Comparison of ENCODE assay signal across 1 cellular context in the genomic region with DNA sequence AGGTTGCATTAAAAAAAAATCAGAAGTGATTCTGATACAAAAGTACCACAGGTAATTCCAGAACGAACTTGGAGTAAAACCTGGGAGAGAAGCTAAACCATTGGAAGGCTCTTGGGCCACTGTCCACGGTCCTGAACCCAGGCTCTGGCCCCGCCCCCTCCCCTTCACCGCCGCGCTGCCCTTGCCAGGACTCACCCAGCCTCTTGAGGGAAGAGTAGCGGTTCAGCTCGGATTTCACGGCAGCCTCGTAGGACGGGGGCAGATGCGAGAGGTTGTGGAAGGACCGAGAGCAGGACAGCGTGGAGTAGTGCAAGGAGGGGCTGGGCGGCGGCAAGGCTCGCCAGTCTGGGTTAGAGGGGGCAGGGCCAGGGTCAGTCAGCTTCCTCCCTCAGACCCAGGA.
TF ChIP-seq lines count a peak whose summit lies in the region.

No MANE protein-coding gene starts in this region.

TF ChIP-seq in HepG2, 621 proteins besides CTCF, POLR2A, EP300 and RAD21 (continued from another document and continues in another):
- TF ChIP-seq, protein P1, sequence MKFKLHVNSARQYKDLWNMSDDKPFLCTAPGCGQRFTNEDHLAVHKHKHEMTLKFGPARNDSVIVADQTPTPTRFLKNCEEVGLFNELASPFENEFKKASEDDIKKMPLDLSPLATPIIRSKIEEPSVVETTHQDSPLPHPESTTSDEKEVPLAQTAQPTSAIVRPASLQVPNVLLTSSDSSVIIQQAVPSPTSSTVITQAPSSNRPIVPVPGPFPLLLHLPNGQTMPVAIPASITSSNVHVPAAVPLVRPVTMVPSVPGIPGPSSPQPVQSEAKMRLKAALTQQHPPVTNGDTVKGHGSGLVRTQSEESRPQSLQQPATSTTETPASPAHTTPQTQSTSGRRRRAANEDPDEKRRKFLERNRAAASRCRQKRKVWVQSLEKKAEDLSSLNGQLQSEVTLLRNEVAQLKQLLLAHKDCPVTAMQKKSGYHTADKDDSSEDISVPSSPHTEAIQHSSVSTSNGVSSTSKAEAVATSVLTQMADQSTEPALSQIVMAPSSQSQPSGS (CRISPR knock-in tag; IDR thresholded peaks at IDR 0.05) = peak; percentile 45; the same call in 1 of the 2 replicates
- TF ChIP-seq, protein P2, sequence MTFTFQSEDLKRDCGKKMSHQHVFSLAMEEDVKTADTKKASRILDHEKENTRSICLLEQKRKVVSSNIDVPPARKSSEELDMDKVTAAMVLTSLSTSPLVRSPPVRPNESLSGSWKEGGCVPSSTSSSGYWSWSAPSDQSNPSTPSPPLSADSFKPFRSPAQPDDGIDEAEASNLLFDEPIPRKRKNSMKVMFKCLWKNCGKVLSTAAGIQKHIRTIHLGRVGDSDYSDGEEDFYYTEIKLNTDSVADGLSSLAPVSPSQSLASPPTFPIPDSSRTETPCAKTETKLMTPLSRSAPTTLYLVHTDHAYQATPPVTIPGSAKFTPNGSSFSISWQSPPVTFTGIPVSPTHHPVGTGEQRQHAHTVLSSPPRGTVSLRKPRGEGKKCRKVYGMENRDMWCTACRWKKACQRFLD (CRISPR knock-in tag; IDR thresholded peaks at IDR 0.05; ENCODE audit: borderline replicate concordance) = no peak
- TF ChIP-seq ZNF569 (CRISPR knock-in tag; IDR thresholded peaks at IDR 0.05; ENCODE audit: borderline replicate concordance) (no peak), ZNF33B (CRISPR knock-in tag; IDR thresholded peaks at IDR 0.05) (no peak), ZNF143 (CRISPR knock-in tag; IDR thresholded peaks at IDR 0.05) (no peak), MIER3 (CRISPR knock-in tag; IDR thresholded peaks at IDR 0.05; ENCODE audit: borderline replicate concordance) (peak; percentile 58; the same call in 1 of the 2 replicates), SCMH1 (CRISPR knock-in tag; IDR thresholded peaks at IDR 0.05; ENCODE audit: borderline replicate concordance) (no peak), ZNF34 (CRISPR knock-in tag; IDR thresholded peaks at IDR 0.05; ENCODE audit: borderline replicate concordance) (no peak), SRSF4 (IDR thresholded peaks at IDR 0.05; ENCODE audit: low read depth, low read length, poor library complexity, severe bottlenecking) (no peak), ERF (CRISPR knock-in tag; IDR thresholded peaks at IDR 0.05) (peak; percentile 80), NCOR1 (IDR thresholded peaks at IDR 0.05; ENCODE audit: borderline replicate concordance, low read length) (no peak), ATF7 (IDR thresholded peaks at IDR 0.05) (no peak), ATF7 (CRISPR knock-in tag; IDR thresholded peaks at IDR 0.05) (no peak), SRSF9 (IDR thresholded peaks at IDR 0.05; ENCODE audit: borderline replicate concordance, insufficient read depth, low read depth, low read length, poor library complexity, severe bottlenecking) (no peak), HMG20A (CRISPR knock-in tag; IDR thresholded peaks at IDR 0.05; ENCODE audit: borderline replicate concordance) (no peak), NR1H2 (CRISPR knock-in tag; IDR thresholded peaks at IDR 0.05; ENCODE audit: borderline replicate concordance, low read depth) (no peak; the same call in 1 of the 2 replicates), ZNF460 (CRISPR knock-in tag; IDR thresholded peaks at IDR 0.05; ENCODE audit: borderline replicate concordance) (no peak), HDAC2 (CRISPR knock-in tag; IDR thresholded peaks at IDR 0.05) (peak; percentile 61; the same call in 1 of the 2 replicates), ZBTB20 (CRISPR knock-in tag; IDR thresholded peaks at IDR 0.05; ENCODE audit: borderline replicate concordance, low read depth) (peak; percentile 39; the same call in 1 of the 2 replicates), ZBTB3 (CRISPR knock-in tag; IDR thresholded peaks at IDR 0.05; ENCODE audit: borderline replicate concordance, low read depth) (no peak), GATAD1 (CRISPR knock-in tag; IDR thresholded peaks at IDR 0.05) (peak; percentile 52; the same call in 1 of the 2 replicates), ZNF644 (CRISPR knock-in tag; IDR thresholded peaks at IDR 0.05; ENCODE audit: low read depth) (peak; percentile 78), KDM4B (CRISPR knock-in tag; IDR thresholded peaks at IDR 0.05) (no peak), MLLT10 (CRISPR knock-in tag; IDR thresholded peaks at IDR 0.05) (no peak), CBX2 (IDR thresholded peaks at IDR 0.05; ENCODE audit: low read depth, low read length) (no peak), CBX2 (CRISPR knock-in tag; IDR thresholded peaks at IDR 0.05; ENCODE audit: low read depth) (no peak), TBX3 (IDR thresholded peaks at IDR 0.05; ENCODE audit: borderline replicate concordance) (no peak), ZSCAN9 (CRISPR knock-in tag; IDR thresholded peaks at IDR 0.05; ENCODE audit: borderline replicate concordance) (peak; percentile 95), ZNF572 (CRISPR knock-in tag; IDR thresholded peaks at IDR 0.05) (no peak), ZNF775 (CRISPR knock-in tag; IDR thresholded peaks at IDR 0.05; ENCODE audit: borderline replicate concordance) (no peak), ATRX (CRISPR knock-in tag; IDR thresholded peaks at IDR 0.05; ENCODE audit: borderline replicate concordance) (no peak), ZNF432 (CRISPR knock-in tag; IDR thresholded peaks at IDR 0.05; ENCODE audit: borderline replicate concordance) (no peak), ZNF737 (CRISPR knock-in tag; IDR thresholded peaks at IDR 0.05; ENCODE audit: borderline replicate concordance) (no peak), NFKB2 (CRISPR knock-in tag; IDR thresholded peaks at IDR 0.05; ENCODE audit: borderline replicate concordance) (peak; percentile 84)
- TF ChIP-seq, protein P3, sequence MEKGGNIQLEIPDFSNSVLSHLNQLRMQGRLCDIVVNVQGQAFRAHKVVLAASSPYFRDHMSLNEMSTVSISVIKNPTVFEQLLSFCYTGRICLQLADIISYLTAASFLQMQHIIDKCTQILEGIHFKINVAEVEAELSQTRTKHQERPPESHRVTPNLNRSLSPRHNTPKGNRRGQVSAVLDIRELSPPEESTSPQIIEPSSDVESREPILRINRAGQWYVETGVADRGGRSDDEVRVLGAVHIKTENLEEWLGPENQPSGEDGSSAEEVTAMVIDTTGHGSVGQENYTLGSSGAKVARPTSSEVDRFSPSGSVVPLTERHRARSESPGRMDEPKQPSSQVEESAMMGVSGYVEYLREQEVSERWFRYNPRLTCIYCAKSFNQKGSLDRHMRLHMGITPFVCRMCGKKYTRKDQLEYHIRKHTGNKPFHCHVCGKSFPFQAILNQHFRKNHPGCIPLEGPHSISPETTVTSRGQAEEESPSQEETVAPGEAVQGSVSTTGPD (CRISPR knock-in tag; IDR thresholded peaks at IDR 0.05) = no peak
- TF ChIP-seq, protein P4, sequence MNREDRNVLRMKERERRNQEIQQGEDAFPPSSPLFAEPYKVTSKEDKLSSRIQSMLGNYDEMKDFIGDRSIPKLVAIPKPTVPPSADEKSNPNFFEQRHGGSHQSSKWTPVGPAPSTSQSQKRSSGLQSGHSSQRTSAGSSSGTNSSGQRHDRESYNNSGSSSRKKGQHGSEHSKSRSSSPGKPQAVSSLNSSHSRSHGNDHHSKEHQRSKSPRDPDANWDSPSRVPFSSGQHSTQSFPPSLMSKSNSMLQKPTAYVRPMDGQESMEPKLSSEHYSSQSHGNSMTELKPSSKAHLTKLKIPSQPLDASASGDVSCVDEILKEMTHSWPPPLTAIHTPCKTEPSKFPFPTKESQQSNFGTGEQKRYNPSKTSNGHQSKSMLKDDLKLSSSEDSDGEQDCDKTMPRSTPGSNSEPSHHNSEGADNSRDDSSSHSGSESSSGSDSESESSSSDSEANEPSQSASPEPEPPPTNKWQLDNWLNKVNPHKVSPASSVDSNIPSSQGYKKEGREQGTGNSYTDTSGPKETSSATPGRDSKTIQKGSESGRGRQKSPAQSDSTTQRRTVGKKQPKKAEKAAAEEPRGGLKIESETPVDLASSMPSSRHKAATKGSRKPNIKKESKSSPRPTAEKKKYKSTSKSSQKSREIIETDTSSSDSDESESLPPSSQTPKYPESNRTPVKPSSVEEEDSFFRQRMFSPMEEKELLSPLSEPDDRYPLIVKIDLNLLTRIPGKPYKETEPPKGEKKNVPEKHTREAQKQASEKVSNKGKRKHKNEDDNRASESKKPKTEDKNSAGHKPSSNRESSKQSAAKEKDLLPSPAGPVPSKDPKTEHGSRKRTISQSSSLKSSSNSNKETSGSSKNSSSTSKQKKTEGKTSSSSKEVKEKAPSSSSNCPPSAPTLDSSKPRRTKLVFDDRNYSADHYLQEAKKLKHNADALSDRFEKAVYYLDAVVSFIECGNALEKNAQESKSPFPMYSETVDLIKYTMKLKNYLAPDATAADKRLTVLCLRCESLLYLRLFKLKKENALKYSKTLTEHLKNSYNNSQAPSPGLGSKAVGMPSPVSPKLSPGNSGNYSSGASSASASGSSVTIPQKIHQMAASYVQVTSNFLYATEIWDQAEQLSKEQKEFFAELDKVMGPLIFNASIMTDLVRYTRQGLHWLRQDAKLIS (CRISPR knock-in tag; IDR thresholded peaks at IDR 0.05) = no peak
- TF ChIP-seq, protein P5, sequence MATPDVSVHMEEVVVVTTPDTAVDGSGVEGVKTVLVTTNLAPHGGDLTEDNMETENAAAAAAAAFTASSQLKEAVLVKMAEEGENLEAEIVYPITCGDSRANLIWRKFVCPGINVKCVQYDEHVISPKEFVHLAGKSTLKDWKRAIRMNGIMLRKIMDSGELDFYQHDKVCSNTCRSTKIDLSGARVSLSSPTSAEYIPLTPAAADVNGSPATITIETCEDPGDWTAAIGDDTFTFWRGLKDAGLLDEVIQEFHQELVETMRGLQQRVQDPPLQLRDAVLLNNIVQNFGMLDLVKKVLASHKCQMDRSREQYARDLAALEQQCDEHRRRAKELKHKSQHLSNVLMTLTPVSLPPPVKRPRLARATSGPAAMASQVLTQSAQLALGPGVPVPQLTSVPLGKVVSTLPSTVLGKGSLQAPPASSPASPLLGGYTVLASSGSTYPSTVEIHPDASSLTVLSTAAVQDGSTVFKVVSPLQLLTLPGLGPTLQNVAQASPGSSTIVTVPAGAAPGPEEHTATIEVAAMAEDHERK (CRISPR knock-in tag; IDR thresholded peaks at IDR 0.05; ENCODE audit: low read depth) = no peak
- TF ChIP-seq, protein P6, sequence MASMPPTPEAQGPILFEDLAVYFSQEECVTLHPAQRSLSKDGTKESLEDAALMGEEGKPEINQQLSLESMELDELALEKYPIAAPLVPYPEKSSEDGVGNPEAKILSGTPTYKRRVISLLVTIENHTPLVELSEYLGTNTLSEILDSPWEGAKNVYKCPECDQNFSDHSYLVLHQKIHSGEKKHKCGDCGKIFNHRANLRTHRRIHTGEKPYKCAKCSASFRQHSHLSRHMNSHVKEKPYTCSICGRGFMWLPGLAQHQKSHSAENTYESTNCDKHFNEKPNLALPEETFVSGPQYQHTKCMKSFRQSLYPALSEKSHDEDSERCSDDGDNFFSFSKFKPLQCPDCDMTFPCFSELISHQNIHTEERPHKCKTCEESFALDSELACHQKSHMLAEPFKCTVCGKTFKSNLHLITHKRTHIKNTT (CRISPR knock-in tag; IDR thresholded peaks at IDR 0.05) = no peak
- TF ChIP-seq, protein P7, sequence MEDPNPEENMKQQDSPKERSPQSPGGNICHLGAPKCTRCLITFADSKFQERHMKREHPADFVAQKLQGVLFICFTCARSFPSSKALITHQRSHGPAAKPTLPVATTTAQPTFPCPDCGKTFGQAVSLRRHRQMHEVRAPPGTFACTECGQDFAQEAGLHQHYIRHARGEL (CRISPR knock-in tag; IDR thresholded peaks at IDR 0.05) = no peak
- TF ChIP-seq, protein P8, sequence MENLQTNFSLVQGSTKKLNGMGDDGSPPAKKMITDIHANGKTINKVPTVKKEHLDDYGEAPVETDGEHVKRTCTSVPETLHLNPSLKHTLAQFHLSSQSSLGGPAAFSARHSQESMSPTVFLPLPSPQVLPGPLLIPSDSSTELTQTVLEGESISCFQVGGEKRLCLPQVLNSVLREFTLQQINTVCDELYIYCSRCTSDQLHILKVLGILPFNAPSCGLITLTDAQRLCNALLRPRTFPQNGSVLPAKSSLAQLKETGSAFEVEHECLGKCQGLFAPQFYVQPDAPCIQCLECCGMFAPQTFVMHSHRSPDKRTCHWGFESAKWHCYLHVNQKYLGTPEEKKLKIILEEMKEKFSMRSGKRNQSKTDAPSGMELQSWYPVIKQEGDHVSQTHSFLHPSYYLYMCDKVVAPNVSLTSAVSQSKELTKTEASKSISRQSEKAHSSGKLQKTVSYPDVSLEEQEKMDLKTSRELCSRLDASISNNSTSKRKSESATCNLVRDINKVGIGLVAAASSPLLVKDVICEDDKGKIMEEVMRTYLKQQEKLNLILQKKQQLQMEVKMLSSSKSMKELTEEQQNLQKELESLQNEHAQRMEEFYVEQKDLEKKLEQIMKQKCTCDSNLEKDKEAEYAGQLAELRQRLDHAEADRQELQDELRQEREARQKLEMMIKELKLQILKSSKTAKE (CRISPR knock-in tag; IDR thresholded peaks at IDR 0.05; ENCODE audit: borderline replicate concordance) = no peak
- TF ChIP-seq, protein P9, sequence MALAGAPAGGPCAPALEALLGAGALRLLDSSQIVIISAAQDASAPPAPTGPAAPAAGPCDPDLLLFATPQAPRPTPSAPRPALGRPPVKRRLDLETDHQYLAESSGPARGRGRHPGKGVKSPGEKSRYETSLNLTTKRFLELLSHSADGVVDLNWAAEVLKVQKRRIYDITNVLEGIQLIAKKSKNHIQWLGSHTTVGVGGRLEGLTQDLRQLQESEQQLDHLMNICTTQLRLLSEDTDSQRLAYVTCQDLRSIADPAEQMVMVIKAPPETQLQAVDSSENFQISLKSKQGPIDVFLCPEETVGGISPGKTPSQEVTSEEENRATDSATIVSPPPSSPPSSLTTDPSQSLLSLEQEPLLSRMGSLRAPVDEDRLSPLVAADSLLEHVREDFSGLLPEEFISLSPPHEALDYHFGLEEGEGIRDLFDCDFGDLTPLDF (CRISPR knock-in tag; IDR thresholded peaks at IDR 0.05) = no peak
- TF ChIP-seq, protein P10, sequence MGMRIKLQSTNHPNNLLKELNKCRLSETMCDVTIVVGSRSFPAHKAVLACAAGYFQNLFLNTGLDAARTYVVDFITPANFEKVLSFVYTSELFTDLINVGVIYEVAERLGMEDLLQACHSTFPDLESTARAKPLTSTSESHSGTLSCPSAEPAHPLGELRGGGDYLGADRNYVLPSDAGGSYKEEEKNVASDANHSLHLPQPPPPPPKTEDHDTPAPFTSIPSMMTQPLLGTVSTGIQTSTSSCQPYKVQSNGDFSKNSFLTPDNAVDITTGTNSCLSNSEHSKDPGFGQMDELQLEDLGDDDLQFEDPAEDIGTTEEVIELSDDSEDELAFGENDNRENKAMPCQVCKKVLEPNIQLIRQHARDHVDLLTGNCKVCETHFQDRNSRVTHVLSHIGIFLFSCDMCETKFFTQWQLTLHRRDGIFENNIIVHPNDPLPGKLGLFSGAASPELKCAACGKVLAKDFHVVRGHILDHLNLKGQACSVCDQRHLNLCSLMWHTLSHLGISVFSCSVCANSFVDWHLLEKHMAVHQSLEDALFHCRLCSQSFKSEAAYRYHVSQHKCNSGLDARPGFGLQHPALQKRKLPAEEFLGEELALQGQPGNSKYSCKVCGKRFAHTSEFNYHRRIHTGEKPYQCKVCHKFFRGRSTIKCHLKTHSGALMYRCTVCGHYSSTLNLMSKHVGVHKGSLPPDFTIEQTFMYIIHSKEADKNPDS (CRISPR knock-in tag; IDR thresholded peaks at IDR 0.05) = no peak
